ENCODE assay signal across 9 cellular contexts in the genomic region with DNA sequence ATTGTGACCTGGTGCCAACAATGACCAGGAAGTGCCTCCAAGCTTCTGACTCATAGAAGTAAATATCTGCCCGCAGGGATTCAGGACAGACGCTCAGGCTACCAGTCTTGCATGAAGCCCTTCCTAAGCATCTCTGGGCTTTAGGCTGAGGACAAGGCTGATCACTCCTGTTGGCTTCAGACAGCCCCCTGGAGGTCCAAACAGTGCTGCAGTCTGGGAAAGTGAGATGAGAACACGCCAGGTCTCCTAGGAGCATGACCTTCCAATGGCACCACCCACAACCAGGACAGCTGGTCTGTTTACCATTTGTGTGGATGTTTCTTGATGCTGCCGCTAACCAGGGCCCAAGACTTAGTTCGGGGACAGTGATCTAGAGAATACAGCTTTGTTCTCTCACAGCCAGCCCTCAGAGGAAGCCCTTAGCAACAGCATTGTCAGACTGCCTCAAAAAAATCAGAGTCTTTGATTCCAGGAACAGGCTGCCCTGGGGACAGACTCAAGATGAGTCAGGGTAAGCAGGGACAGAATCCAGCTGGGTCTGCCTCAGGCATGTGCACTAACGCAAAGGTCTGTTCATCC.
DNase-seq lines count a peak whose midpoint lies in the region; ATAC-seq, FAIRE-seq and TF ChIP-seq lines count a peak whose summit lies in the region.
"Had no signal": no experiment of that assay in that cellular context is flagged by ENCODE, and none has a peak within 500 bp of the region (broad histone marks: within the 10 kb centered on the region; RNA-seq: fewer than 3 reads in every experiment).

No MANE protein-coding gene starts in this region.

- no peak for FAIRE-seq in GM12891 (lab: Jason Lieb, UNC)
- no peak for FAIRE-seq in GM19239 (lab: Jason Lieb, UNC)

- no peaks in the 10 kb centered on the region for H3K4me1 ChIP-seq in cardiac muscle cell (ENCODE audit: low read depth)
- H3K4me1 ChIP-seq in skeletal muscle tissue (ENCODE audit: control insufficient read depth in 3 of 3, insufficient read depth in 3 of 3, low read length in 3 of 3): peaks cover 2 to 7% (median 3%) of the 10 kb centered on the region in 3 donors

- H3K4me3 ChIP-seq in cardiac muscle cell (no peak overlapping the region), skeletal muscle tissue (ENCODE audit: low read length in 3 of 3) (no peak overlapping the region)

- peaks cover 3% of the 10 kb centered on the region for H3K9me3 ChIP-seq in cardiac muscle cell (ENCODE audit: low read depth)
- H3K9me3 ChIP-seq in skeletal muscle tissue (ENCODE audit: control insufficient read depth in 3 of 3, low read length in 3 of 3): peaks cover 2 to 4% (median 2%) of the 10 kb centered on the region in 3 donors

- no peaks in the 10 kb centered on the region for H3K36me3 ChIP-seq in cardiac muscle cell
- H3K36me3 ChIP-seq in skeletal muscle tissue (ENCODE audit: control insufficient read depth in 3 of 3, insufficient read depth in 3 of 3, low read length in 3 of 3): no peaks in the 10 kb centered on the region

- peak; percentile 20 for DNase-seq in GM04503 (ENCODE audit: low read depth)
- peak; percentile 61 for DNase-seq in SK-MEL-5 (ENCODE audit: low read depth, low spot score)
- peak in 1 of 2 donors; percentile 31 for DNase-seq in cardiac muscle cell (ENCODE audit: low read depth in 1 of 2, low spot score in 1 of 2)
- no peak for DNase-seq in GM12891 (ENCODE audit: insufficient read length, low spot score)
- DNase-seq in GM19239 (ENCODE audit: insufficient read length, low spot score): no peak
- DNase-seq: activated CD4-positive, CD25-positive, alpha-beta regulatory T cell had no signal

- ATAC-seq in GM19452 (IDR thresholded peaks at IDR 0.05; ENCODE audit: unreplicated experiment): no peak
- no peak for ATAC-seq in HG02885 (IDR thresholded peaks at IDR 0.05; ENCODE audit: poor library complexity, unreplicated experiment)

- no peaks in the 10 kb centered on the region for H3K27me3 ChIP-seq in cardiac muscle cell
- H3K27me3 ChIP-seq in skeletal muscle tissue (ENCODE audit: control insufficient read depth in 3 of 3, insufficient read depth in 3 of 3, low read length in 3 of 3): peaks cover 5 to 18% (median 10%) of the 10 kb centered on the region in 3 donors

- in situ Hi-C loops in SK-MEL-5 (cut with HindIII; ENCODE audit: low pct_unique_long_range_greater_than_20kb, low sequenced_read_pairs): no loop called here

- peak; percentile 17 for TF ChIP-seq CTCF in cardiac muscle cell (IDR thresholded peaks at IDR 0.05; ENCODE audit: low read depth, low read length)

- no peak for TF ChIP-seq POLR2A in GM12891 (IDR thresholded peaks at IDR 0.05; ENCODE audit: low read depth, low read length)

- no peak overlapping the region for H3K9ac ChIP-seq in skeletal muscle tissue (ENCODE audit: low read depth in 1 of 3, low read length in 3 of 3)

- H3K27ac ChIP-seq in cardiac muscle cell (no peak overlapping the region), skeletal muscle tissue (ENCODE audit: low read depth, low read length) (peak overlapping the region; percentile 40)

TF ChIP-seq in GM12891, 5 proteins besides CTCF, POLR2A, EP300 and RAD21:
- TF ChIP-seq TAF1 (IDR thresholded peaks at IDR 0.05; ENCODE audit: low read depth, low read length) (no peak), SPI1 (IDR thresholded peaks at IDR 0.05; ENCODE audit: low read depth, low read length) (no peak), POLR2AphosphoS5 (IDR thresholded peaks at IDR 0.05; ENCODE audit: low read depth, low read length) (no peak), POU2F2 (IDR thresholded peaks at IDR 0.05; ENCODE audit: low read depth, low read length) (no peak), PAX5 (IDR thresholded peaks at IDR 0.05; ENCODE audit: insufficient read depth, low read length, severe bottlenecking) (no peak)

Comparison
In these comparisons a context has a peak if more than half of its experiments do, and no peak if none do; other contexts are left out.
1. DNase-seq: peak in GM04503 (single experiment) and SK-MEL-5 (single experiment); none in GM12891 (single experiment) and GM19239 (single experiment).